In genomic region chrX:134374910-134375309, GRCh38 we compare ENCODE assay signal across 10 cellular contexts. TPM values are rescaled to one million over a fixed set of nuclear protein-coding genes. Genes with fewer than 3 reads are reported as not detected.
DNase-seq lines count a peak whose midpoint lies in the region; ATAC-seq and TF ChIP-seq lines count a peak whose summit lies in the region.
"Had no signal": no experiment of that assay in that cellular context is flagged by ENCODE, and none has a peak within 500 bp of the region (broad histone marks: within the 10 kb centered on the region; RNA-seq: fewer than 3 reads in every experiment).

No MANE protein-coding gene starts in this region.

- peak overlapping the region; percentile 97 for H3K4me3 ChIP-seq in ACC112 (ENCODE audit: low read depth, low read length)
- H3K4me3 ChIP-seq in HEK293 (ENCODE audit: low read depth, low read length) = peak overlapping the region; percentile 74
- H3K4me3 ChIP-seq in iPS-15b (ENCODE audit: low read depth, low read length) = peak overlapping the region; percentile 78
- H3K4me3 ChIP-seq in aorta (ENCODE audit: low read length in 2 of 2) = no peak overlapping the region

- peaks cover 20% of the 10 kb centered on the region for H3K36me3 Mint-ChIP-seq in activated CD4-positive, alpha-beta memory T cell treated with anti-CD3 and anti-CD28 coated beads, Interleukin-2, amount 10 ng/mL, durations not matched to agents 7 days and 5 days (ENCODE audit: low read depth)

- no peaks in the 10 kb centered on the region for H3K9me3 Mint-ChIP-seq in activated CD4-positive, alpha-beta memory T cell treated with anti-CD3 and anti-CD28 coated beads, Interleukin-2, amount 10 ng/mL, durations not matched to agents 7 days and 5 days

- H3K36me3 ChIP-seq in ACC112 (ENCODE audit: insufficient read depth, low read length) = no peaks in the 10 kb centered on the region
- peaks cover 11% of the 10 kb centered on the region in 2 experiments; a peak in 2 of 3 replicates for H3K36me3 ChIP-seq in HEK293 (ENCODE audit: control insufficient read depth in 2 of 2, insufficient read depth in 1 of 2, low read length in 2 of 2)
- H3K36me3 ChIP-seq in iPS-15b (ENCODE audit: control insufficient read depth, insufficient read depth, low read length) = no peaks in the 10 kb centered on the region
- H3K36me3 ChIP-seq in aorta (ENCODE audit: control insufficient read depth in 1 of 2, insufficient read depth in 2 of 2, low read length in 1 of 2) = no peaks in the 10 kb centered on the region

- no peak for DNase-seq in activated CD4-positive, alpha-beta memory T cell treated with anti-CD3 and anti-CD28 coated beads, Interleukin-2, amount 10 ng/mL, durations not matched to agents 7 days and 5 days
- DNase-seq in LoVo (ENCODE audit: low spot score) (no peak), RPMI8226 (no peak), aorta (no peak), epidermal melanocyte (ENCODE audit: insufficient read length, low spot score) (no peak)
- DNase-seq: DMS79 treated with DMSO at 0.1 percent for 48 hours, NCI-H1436 treated with DMSO at 0.1 percent for 48 hours had no signal

- POLR2A ChIA-PET in HEK293 (lab: Yijun Ruan, JAX) = no interaction called here
- POLR2A ChIA-PET in activated CD4-positive, alpha-beta memory T cell treated with anti-CD3 and anti-CD28 coated beads, Interleukin-2, amount 10 ng/mL, durations not matched to agents 7 days and 5 days (lab: Charles Lee) = interaction anchor here (1.3 kb wide), 1 partner anchor 432 kb away, joined by 4 read pairs; a partner anchor contains a TSS

- no peak for ATAC-seq in aorta (ENCODE audit: low FRiP score)

- H3K27me3 ChIP-seq in ACC112 (ENCODE audit: insufficient read depth, low read length) (no peaks in the 10 kb centered on the region), iPS-15b (ENCODE audit: control insufficient read depth, insufficient read depth, low read length) (no peaks in the 10 kb centered on the region), aorta (ENCODE audit: control insufficient read depth in 1 of 2, insufficient read depth in 2 of 2, low read length in 1 of 2) (no peaks in the 10 kb centered on the region)

- peaks cover 8% of the 10 kb centered on the region for H3K4me1 ChIP-seq in ACC112 (ENCODE audit: control insufficient read depth, insufficient read depth, low read length, unreplicated experiment)
- no peaks in the 10 kb centered on the region for H3K4me1 ChIP-seq in HEK293 (ENCODE audit: control insufficient read depth, insufficient read depth, low read length)
- H3K4me1 ChIP-seq in iPS-15b (ENCODE audit: control insufficient read depth, insufficient read depth, low read length) = no peaks in the 10 kb centered on the region
- H3K4me1 ChIP-seq in aorta (ENCODE audit: control insufficient read depth in 1 of 2, insufficient read depth in 2 of 2, low read length in 2 of 2) = no peaks in the 10 kb centered on the region

- TF ChIP-seq CTCF in HEK293 (tag by site-specific recombination; IDR thresholded peaks at IDR 0.05) = no peak

- H3K9ac ChIP-seq in iPS-15b (ENCODE audit: low read depth, low read length) = no peak overlapping the region

- 86 to 90% methylated on average over 2 of the region's 2 CpGs for WGBS in aorta, 2 donors

- H3K4me1 Mint-ChIP-seq in activated CD4-positive, alpha-beta memory T cell treated with anti-CD3 and anti-CD28 coated beads, Interleukin-2, amount 10 ng/mL, durations not matched to agents 7 days and 5 days = peaks cover 24% of the 10 kb centered on the region

- no peak overlapping the region for H2AFZ ChIP-seq in ACC112 (ENCODE audit: low read length, unreplicated experiment)

- H3K27ac Mint-ChIP-seq in activated CD4-positive, alpha-beta memory T cell treated with anti-CD3 and anti-CD28 coated beads, Interleukin-2, amount 10 ng/mL, durations not matched to agents 7 days and 5 days = peak overlapping the region; percentile 91

- H3K27ac ChIP-seq in ACC112 (ENCODE audit: low read depth, low read length) (no peak overlapping the region), HEK293 (ENCODE audit: extremely low read depth, low read depth, low read length) (no peak overlapping the region), aorta (ENCODE audit: low read depth in 1 of 2, low read length in 2 of 2) (no peak overlapping the region)

- peaks cover 38% of the 10 kb centered on the region for H3K79me2 ChIP-seq in ACC112 (ENCODE audit: control insufficient read depth, insufficient read depth, low read length, unreplicated experiment)

- peak overlapping the region; percentile 87 for H3K4me3 Mint-ChIP-seq in activated CD4-positive, alpha-beta memory T cell treated with anti-CD3 and anti-CD28 coated beads, Interleukin-2, amount 10 ng/mL, durations not matched to agents 7 days and 5 days

- CTCF ChIA-PET in HEK293 (lab: Yijun Ruan, JAX) = interaction anchor here (0.6 to 1.2 kb wide), 2 partner anchors 21 to 439 kb away, joined by 3 to 5 read pairs; no protein-coding TSS in a partner anchor
- CTCF ChIA-PET in activated CD4-positive, alpha-beta memory T cell treated with anti-CD3 and anti-CD28 coated beads, Interleukin-2, amount 10 ng/mL, durations not matched to agents 7 days and 5 days (lab: Charles Lee) = interaction anchor here (1.2 kb wide), 1 partner anchor 21 kb away, joined by 5 read pairs; no protein-coding TSS in a partner anchor

- H3K27me3 Mint-ChIP-seq in activated CD4-positive, alpha-beta memory T cell treated with anti-CD3 and anti-CD28 coated beads, Interleukin-2, amount 10 ng/mL, durations not matched to agents 7 days and 5 days = no peaks in the 10 kb centered on the region

- intact Hi-C loops in aorta (cut with DNase I) = no loop called here

- H3K9me3 ChIP-seq in HEK293 (ENCODE audit: control insufficient read depth, insufficient read depth, low read depth, low read length) (no peaks in the 10 kb centered on the region), iPS-15b (ENCODE audit: control insufficient read depth, insufficient read depth, low read length) (no peaks in the 10 kb centered on the region), aorta (ENCODE audit: control insufficient read depth, low read length) (no peaks in the 10 kb centered on the region)

TF ChIP-seq in HEK293, 187 proteins besides CTCF, POLR2A, EP300 and RAD21:
- TF ChIP-seq ZNF521 (tag by site-specific recombination; IDR thresholded peaks at IDR 0.05) (no peak), PRDM6 (tag by site-specific recombination; IDR thresholded peaks at IDR 0.05) (peak; percentile 82)

RNA-seq across cellular contexts. Expression of gene PHF6, which starts 1.8 kb away (rescaled TPM):
- total RNA-seq in activated CD4-positive, alpha-beta memory T cell treated with anti-CD3 and anti-CD28 coated beads, Interleukin-2, amount 10 ng/mL, durations not matched to agents 7 days and 5 days = 10 to 100 TPM; 31.3 to 31.7 TPM
- 10 to 100 TPM; 12.4 to 16.1 TPM for total RNA-seq in aorta
- 1 to 10 TPM; 3.9 to 4.8 TPM for polyA plus RNA-seq in aorta

Comparison
In these comparisons a context has a peak if more than half of its experiments do, and no peak if none do; other contexts are left out.
1. H3K4me3 ChIP-seq: peak in ACC112 (single experiment), HEK293 (single experiment) and iPS-15b (single experiment); none in aorta (0 of 2).